ENCODE assay signal across 2 cellular contexts in genomic region chr2:102893870-102894269, GRCh38.
TF ChIP-seq lines count a peak whose summit lies in the region.

No MANE protein-coding gene starts in this region.

TF ChIP-seq in GM23338, 12 proteins besides CTCF, POLR2A, EP300 and RAD21 (continued from another document):
- TF ChIP-seq ZNF462 (CRISPR knock-in tag; IDR thresholded peaks at IDR 0.05) (no peak), CREB1 (CRISPR knock-in tag; IDR thresholded peaks at IDR 0.05; ENCODE audit: low read depth) (no peak), NANOG (IDR thresholded peaks at IDR 0.05; ENCODE audit: borderline replicate concordance) (no peak), ZNF331 (CRISPR knock-in tag; IDR thresholded peaks at IDR 0.05; ENCODE audit: low read depth) (no peak), JUNB (IDR thresholded peaks at IDR 0.05; ENCODE audit: unreplicated experiment) (no peak), EZH2 (IDR thresholded peaks at IDR 0.05; ENCODE audit: low read depth, unreplicated experiment) (no peak)
- TF ChIP-seq, protein P1, sequence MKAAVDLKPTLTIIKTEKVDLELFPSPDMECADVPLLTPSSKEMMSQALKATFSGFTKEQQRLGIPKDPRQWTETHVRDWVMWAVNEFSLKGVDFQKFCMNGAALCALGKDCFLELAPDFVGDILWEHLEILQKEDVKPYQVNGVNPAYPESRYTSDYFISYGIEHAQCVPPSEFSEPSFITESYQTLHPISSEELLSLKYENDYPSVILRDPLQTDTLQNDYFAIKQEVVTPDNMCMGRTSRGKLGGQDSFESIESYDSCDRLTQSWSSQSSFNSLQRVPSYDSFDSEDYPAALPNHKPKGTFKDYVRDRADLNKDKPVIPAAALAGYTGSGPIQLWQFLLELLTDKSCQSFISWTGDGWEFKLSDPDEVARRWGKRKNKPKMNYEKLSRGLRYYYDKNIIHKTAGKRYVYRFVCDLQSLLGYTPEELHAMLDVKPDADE (IDR thresholded peaks at IDR 0.05) = no peak
- TF ChIP-seq, protein P2, sequence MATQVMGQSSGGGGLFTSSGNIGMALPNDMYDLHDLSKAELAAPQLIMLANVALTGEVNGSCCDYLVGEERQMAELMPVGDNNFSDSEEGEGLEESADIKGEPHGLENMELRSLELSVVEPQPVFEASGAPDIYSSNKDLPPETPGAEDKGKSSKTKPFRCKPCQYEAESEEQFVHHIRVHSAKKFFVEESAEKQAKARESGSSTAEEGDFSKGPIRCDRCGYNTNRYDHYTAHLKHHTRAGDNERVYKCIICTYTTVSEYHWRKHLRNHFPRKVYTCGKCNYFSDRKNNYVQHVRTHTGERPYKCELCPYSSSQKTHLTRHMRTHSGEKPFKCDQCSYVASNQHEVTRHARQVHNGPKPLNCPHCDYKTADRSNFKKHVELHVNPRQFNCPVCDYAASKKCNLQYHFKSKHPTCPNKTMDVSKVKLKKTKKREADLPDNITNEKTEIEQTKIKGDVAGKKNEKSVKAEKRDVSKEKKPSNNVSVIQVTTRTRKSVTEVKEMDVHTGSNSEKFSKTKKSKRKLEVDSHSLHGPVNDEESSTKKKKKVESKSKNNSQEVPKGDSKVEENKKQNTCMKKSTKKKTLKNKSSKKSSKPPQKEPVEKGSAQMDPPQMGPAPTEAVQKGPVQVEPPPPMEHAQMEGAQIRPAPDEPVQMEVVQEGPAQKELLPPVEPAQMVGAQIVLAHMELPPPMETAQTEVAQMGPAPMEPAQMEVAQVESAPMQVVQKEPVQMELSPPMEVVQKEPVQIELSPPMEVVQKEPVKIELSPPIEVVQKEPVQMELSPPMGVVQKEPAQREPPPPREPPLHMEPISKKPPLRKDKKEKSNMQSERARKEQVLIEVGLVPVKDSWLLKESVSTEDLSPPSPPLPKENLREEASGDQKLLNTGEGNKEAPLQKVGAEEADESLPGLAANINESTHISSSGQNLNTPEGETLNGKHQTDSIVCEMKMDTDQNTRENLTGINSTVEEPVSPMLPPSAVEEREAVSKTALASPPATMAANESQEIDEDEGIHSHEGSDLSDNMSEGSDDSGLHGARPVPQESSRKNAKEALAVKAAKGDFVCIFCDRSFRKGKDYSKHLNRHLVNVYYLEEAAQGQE (IDR thresholded peaks at IDR 0.05; ENCODE audit: unreplicated experiment) = no peak

TF ChIP-seq in WTC11, 78 proteins besides CTCF, POLR2A, EP300 and RAD21 (continued from another document):
- TF ChIP-seq ZNF121 (CRISPR knock-in tag; IDR thresholded peaks at IDR 0.05) (no peak), GTF2I (CRISPR knock-in tag; conservative IDR thresholded peaks at IDR 0.05) (no peak), NFE2L1 (CRISPR knock-in tag; IDR thresholded peaks at IDR 0.05) (no peak), CBFB (CRISPR knock-in tag; IDR thresholded peaks at IDR 0.05; ENCODE audit: low read depth) (no peak), SOX15 (CRISPR knock-in tag; IDR thresholded peaks at IDR 0.05) (no peak), ESRRA (CRISPR knock-in tag; IDR thresholded peaks at IDR 0.05; ENCODE audit: borderline replicate concordance) (no peak)
- TF ChIP-seq, protein P3, sequence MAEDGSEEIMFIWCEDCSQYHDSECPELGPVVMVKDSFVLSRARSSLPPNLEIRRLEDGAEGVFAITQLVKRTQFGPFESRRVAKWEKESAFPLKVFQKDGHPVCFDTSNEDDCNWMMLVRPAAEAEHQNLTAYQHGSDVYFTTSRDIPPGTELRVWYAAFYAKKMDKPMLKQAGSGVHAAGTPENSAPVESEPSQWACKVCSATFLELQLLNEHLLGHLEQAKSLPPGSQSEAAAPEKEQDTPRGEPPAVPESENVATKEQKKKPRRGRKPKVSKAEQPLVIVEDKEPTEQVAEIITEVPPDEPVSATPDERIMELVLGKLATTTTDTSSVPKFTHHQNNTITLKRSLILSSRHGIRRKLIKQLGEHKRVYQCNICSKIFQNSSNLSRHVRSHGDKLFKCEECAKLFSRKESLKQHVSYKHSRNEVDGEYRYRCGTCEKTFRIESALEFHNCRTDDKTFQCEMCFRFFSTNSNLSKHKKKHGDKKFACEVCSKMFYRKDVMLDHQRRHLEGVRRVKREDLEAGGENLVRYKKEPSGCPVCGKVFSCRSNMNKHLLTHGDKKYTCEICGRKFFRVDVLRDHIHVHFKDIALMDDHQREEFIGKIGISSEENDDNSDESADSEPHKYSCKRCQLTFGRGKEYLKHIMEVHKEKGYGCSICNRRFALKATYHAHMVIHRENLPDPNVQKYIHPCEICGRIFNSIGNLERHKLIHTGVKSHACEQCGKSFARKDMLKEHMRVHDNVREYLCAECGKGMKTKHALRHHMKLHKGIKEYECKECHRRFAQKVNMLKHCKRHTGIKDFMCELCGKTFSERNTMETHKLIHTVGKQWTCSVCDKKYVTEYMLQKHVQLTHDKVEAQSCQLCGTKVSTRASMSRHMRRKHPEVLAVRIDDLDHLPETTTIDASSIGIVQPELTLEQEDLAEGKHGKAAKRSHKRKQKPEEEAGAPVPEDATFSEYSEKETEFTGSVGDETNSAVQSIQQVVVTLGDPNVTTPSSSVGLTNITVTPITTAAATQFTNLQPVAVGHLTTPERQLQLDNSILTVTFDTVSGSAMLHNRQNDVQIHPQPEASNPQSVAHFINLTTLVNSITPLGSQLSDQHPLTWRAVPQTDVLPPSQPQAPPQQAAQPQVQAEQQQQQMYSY (CRISPR knock-in tag; IDR thresholded peaks at IDR 0.05) = no peak
